In genomic region chr19:7214329-7215089, GRCh38 we compare ENCODE assay signal across 17 cellular contexts.
DNase-seq lines count a peak whose midpoint lies in the region; ATAC-seq and TF ChIP-seq lines count a peak whose summit lies in the region.
"Had no signal": no experiment of that assay in that cellular context is flagged by ENCODE, and none has a peak within 500 bp of the region (broad histone marks: within the 10 kb centered on the region; RNA-seq: fewer than 3 reads in every experiment).

No MANE protein-coding gene starts in this region.

- H3K4me1 ChIP-seq in GM23338 (ENCODE audit: insufficient read depth) (peaks cover 35% of the 10 kb centered on the region), endodermal cell (ENCODE audit: control insufficient read depth, insufficient read depth, low read length) (peaks cover 8% of the 10 kb centered on the region), psoas muscle (peaks cover 17% of the 10 kb centered on the region)
- no peaks in the 10 kb centered on the region for H3K4me1 ChIP-seq in CD8-positive, alpha-beta T cell (ENCODE audit: insufficient read depth, low read length)
- H3K4me1 ChIP-seq: SJSA1 had no signal

- no peak overlapping the region for H3K9ac ChIP-seq in endodermal cell (ENCODE audit: extremely low read depth, low read length, poor library complexity, severe bottlenecking)

- DNase-seq in GM23338 (ENCODE audit: low spot score) = no peak
- DNase-seq in endodermal cell = no peak
- DNase-seq in psoas muscle = no peak
- no peak for DNase-seq in GM13976 (ENCODE audit: low spot score)
- no peak for DNase-seq in CD8-positive, alpha-beta T cell
- DNase-seq in NCI-H345 treated with DMSO at 0.1 percent for 48 hours (lab: John Stamatoyannopoulos, UW; ENCODE audit: unreplicated experiment) = no peak
- DNase-seq: dermis blood vessel endothelial cell; DMS79; head of caudate nucleus; IMR-90; left lung; midbrain; NCI-H510A treated with DMSO at 0.1 percent for 48 hours; stimulated activated naive CD4-positive, alpha-beta T cell had no signal

- 84 to 86% methylated on average over 9 to 10 of the region's 10 CpGs for WGBS in endodermal cell (ENCODE audit: insufficient coverage in 1 of 2, insufficient read length in 1 of 2), 2 experiments
- 73 to 80% (median 77%) methylated on average over 10 of the region's 10 CpGs for WGBS in psoas muscle, 3 donors

- H3K79me2 ChIP-seq in GM23338 (replicated peaks; ENCODE audit: insufficient read depth) = peaks cover 20% of the 10 kb centered on the region

- no peak overlapping the region for H2AFZ ChIP-seq in GM23338

- H3K9me3 ChIP-seq in endodermal cell (ENCODE audit: control insufficient read depth, low read length) (no peaks in the 10 kb centered on the region), psoas muscle (no peaks in the 10 kb centered on the region)
- no peaks in the 10 kb centered on the region for H3K9me3 ChIP-seq in CD8-positive, alpha-beta T cell (ENCODE audit: low read length)
- H3K9me3 ChIP-seq: left lung, SJSA1, thoracic aorta had no signal

- CTCF ChIA-PET in CD8-positive, alpha-beta T cell (lab: Charles Lee) = no interaction called here

- no peaks in the 10 kb centered on the region for H4K20me1 ChIP-seq in GM23338 (replicated peaks; ENCODE audit: insufficient read depth)

- no peaks in the 10 kb centered on the region for H3K9me2 ChIP-seq in GM23338 (ENCODE audit: insufficient read depth)

- H3K36me3 ChIP-seq in GM23338 (ENCODE audit: insufficient read depth) = no peaks in the 10 kb centered on the region
- H3K36me3 ChIP-seq in endodermal cell (ENCODE audit: control insufficient read depth, insufficient read depth, low read length) = no peaks in the 10 kb centered on the region
- peaks cover 0 to 3% of the 10 kb centered on the region in 2 donors for H3K36me3 ChIP-seq in psoas muscle (ENCODE audit: insufficient read depth in 1 of 2, low read depth in 1 of 2)
- H3K36me3 ChIP-seq in CD8-positive, alpha-beta T cell (ENCODE audit: insufficient read depth, low read length) = no peaks in the 10 kb centered on the region
- H3K36me3 ChIP-seq: left lung, SJSA1, thoracic aorta had no signal

- intact Hi-C loops in psoas muscle (cut with DNase I) = no loop called here
- intact Hi-C loops in CD8-positive, alpha-beta T cell (cut with DNase I, micrococcal nuclease) = no loop called here

- H3K27me3 Mint-ChIP-seq in GM23338 (ENCODE audit: insufficient read depth, low read depth, poor library complexity) (peaks cover 6% of the 10 kb centered on the region), IgD-negative memory B cell (peaks cover 16% of the 10 kb centered on the region), endodermal cell (ENCODE audit: insufficient read depth) (no peaks in the 10 kb centered on the region)
- H3K27me3 Mint-ChIP-seq in CD8-positive, alpha-beta T cell (ENCODE audit: low read depth) = peaks cover 3% of the 10 kb centered on the region

- no peaks in the 10 kb centered on the region for H3K9me3 Mint-ChIP-seq in GM23338
- no peaks in the 10 kb centered on the region for H3K9me3 Mint-ChIP-seq in IgD-negative memory B cell
- H3K9me3 Mint-ChIP-seq in endodermal cell = no peaks in the 10 kb centered on the region
- H3K9me3 Mint-ChIP-seq in CD8-positive, alpha-beta T cell = no peaks in the 10 kb centered on the region

- H3K36me3 Mint-ChIP-seq in GM23338 (ENCODE audit: low read depth) = no peaks in the 10 kb centered on the region; the same call in 2 of the 3 replicates
- H3K36me3 Mint-ChIP-seq in IgD-negative memory B cell = no peaks in the 10 kb centered on the region
- no peaks in the 10 kb centered on the region for H3K36me3 Mint-ChIP-seq in endodermal cell (ENCODE audit: low read depth)
- no peaks in the 10 kb centered on the region for H3K36me3 Mint-ChIP-seq in CD8-positive, alpha-beta T cell

- H3K4me1 Mint-ChIP-seq in GM23338 (peaks cover 39% of the 10 kb centered on the region), IgD-negative memory B cell (peaks cover 5 to 13% (median 8%) of the 10 kb centered on the region in 3 donors), endodermal cell (peaks cover 23% of the 10 kb centered on the region)
- no peaks in the 10 kb centered on the region for H3K4me1 Mint-ChIP-seq in CD8-positive, alpha-beta T cell (ENCODE audit: low read depth)

- ATAC-seq in GM23338 = no peak
- ATAC-seq in psoas muscle = no peak
- ATAC-seq in CD8-positive, alpha-beta T cell = no peak
- ATAC-seq: left lung had no signal

- H3K4me3 ChIP-seq in GM23338 (no peak overlapping the region), endodermal cell (ENCODE audit: low read length) (no peak overlapping the region), psoas muscle (no peak overlapping the region)
- no peak overlapping the region for H3K4me3 ChIP-seq in CD8-positive, alpha-beta T cell (ENCODE audit: low read depth, low read length)
- H3K4me3 ChIP-seq: left lung, SJSA1, thoracic aorta had no signal

- in situ Hi-C loops in GM13976 (cut with MboI; ENCODE audit: low sequenced_read_pairs, unreplicated experiment) = no loop called here

- TF ChIP-seq CTCF in GM23338 (conservative IDR thresholded peaks at IDR 0.05; ENCODE audit: low read depth in 2 of 2) (no peak), endodermal cell (conservative IDR thresholded peaks at IDR 0.05) (no peak), psoas muscle (IDR thresholded peaks at IDR 0.05) (no peak), GM13976 (IDR thresholded peaks at IDR 0.05; ENCODE audit: borderline replicate concordance, control extremely low read depth, extremely low read depth, insufficient read depth, missing control alignments) (no peak)
- no peak for TF ChIP-seq CTCF in CD8-positive, alpha-beta T cell (IDR thresholded peaks at IDR 0.05)

- H3K4me3 Mint-ChIP-seq in GM23338 (no peak overlapping the region), IgD-negative memory B cell (peak overlapping the region in 2 of 4 donors; percentile 12 to 56), endodermal cell (no peak overlapping the region)
- no peak overlapping the region for H3K4me3 Mint-ChIP-seq in CD8-positive, alpha-beta T cell

- POLR2A ChIA-PET in CD8-positive, alpha-beta T cell (lab: Charles Lee) = no interaction called here

- peak overlapping the region; percentile 18 for H3K4me2 ChIP-seq in GM23338

- H3K27me3 ChIP-seq in GM23338 (ENCODE audit: insufficient read depth) (no peaks in the 10 kb centered on the region), endodermal cell (ENCODE audit: control insufficient read depth, insufficient read depth, low read length, poor library complexity, severe bottlenecking) (no peaks in the 10 kb centered on the region), psoas muscle (ENCODE audit: insufficient read depth in 3 of 3, low read length in 2 of 3) (no peaks in the 10 kb centered on the region)
- H3K27me3 ChIP-seq in CD8-positive, alpha-beta T cell (ENCODE audit: insufficient read depth, low read length) = no peaks in the 10 kb centered on the region
- H3K27me3 ChIP-seq: left lung, SJSA1 had no signal

- H3K27ac ChIP-seq in GM23338 (ENCODE audit: low read depth) = peak overlapping the region; percentile 89; the same call in 1 of the 2 replicates
- no peak overlapping the region for H3K27ac ChIP-seq in endodermal cell (ENCODE audit: low read depth, low read length)
- H3K27ac ChIP-seq in psoas muscle = peak overlapping the region; percentile 78
- H3K27ac ChIP-seq in CD8-positive, alpha-beta T cell (ENCODE audit: low read depth, low read length) = no peak overlapping the region
- H3K27ac ChIP-seq: left lung, SJSA1 had no signal

- H3K27ac Mint-ChIP-seq in GM23338 = peak overlapping the region; percentile 63; the same call in 1 of the 2 replicates
- H3K27ac Mint-ChIP-seq in IgD-negative memory B cell = peak overlapping the region in 2 of 3 donors; percentile 81 to 94
- peak overlapping the region; percentile 28 for H3K27ac Mint-ChIP-seq in endodermal cell
- H3K27ac Mint-ChIP-seq in CD8-positive, alpha-beta T cell = no peak overlapping the region

- H3F3A ChIP-seq in GM23338 (replicated peaks; ENCODE audit: low read depth) = peaks cover 11% of the 10 kb centered on the region; the same call in 1 of the 2 replicates

TF ChIP-seq in GM23338, 12 proteins besides CTCF, POLR2A, EP300 and RAD21 (continues in another document):
- TF ChIP-seq ZNF114 (CRISPR knock-in tag; IDR thresholded peaks at IDR 0.05) (no peak), REST (IDR thresholded peaks at IDR 0.05; ENCODE audit: unreplicated experiment) (no peak), CREB1 (CRISPR knock-in tag; IDR thresholded peaks at IDR 0.05; ENCODE audit: low read depth) (no peak), POLR2AphosphoS5 (IDR thresholded peaks at IDR 0.05; ENCODE audit: low read depth) (no peak), EZH2 (IDR thresholded peaks at IDR 0.05; ENCODE audit: low read depth, unreplicated experiment) (no peak), ZNF331 (CRISPR knock-in tag; IDR thresholded peaks at IDR 0.05; ENCODE audit: low read depth) (no peak), NANOG (IDR thresholded peaks at IDR 0.05; ENCODE audit: borderline replicate concordance) (no peak)

Comparison
In these comparisons a context has a peak if more than half of its experiments do, and no peak if none do; other contexts are left out.
1. H3K27ac ChIP-seq: peak in GM23338 (single experiment) and psoas muscle (single experiment); none in endodermal cell (single experiment) and CD8-positive, alpha-beta T cell (single experiment).